Comparison of ENCODE assay signal across 8 cellular contexts in the genomic region with DNA sequence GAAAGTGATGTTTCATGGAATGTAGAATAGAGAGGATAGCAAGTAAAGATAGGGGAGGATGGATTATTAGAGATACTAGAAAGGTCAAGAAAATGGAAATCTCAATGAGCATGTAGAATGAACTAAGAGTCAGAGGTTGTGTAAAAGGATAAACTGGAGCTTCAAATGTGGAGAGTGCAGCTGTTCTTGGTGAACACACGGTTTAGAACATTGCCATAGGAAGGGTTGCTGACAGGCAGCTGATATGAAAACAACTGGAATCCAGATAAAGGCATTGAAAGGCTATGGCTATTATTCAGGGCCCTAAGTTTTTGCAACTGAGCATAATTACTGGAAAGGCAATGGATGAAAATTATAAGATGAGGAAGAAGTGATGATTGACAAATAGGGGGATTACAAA.
"Had no signal": no experiment of that assay in that cellular context is flagged by ENCODE, and none has a peak within 500 bp of the region (broad histone marks: within the 10 kb centered on the region; RNA-seq: fewer than 3 reads in every experiment).

No MANE protein-coding gene starts in this region.

- H3K4me3 ChIP-seq: GM12878 had no signal

- DNase-seq: GDM1, GF-D8 had no signal

- FAIRE-seq: G401.6, GM12878, GM12891, GM12892, GM18507, GM19239 had no signal

- ATAC-seq: GM12878 had no signal
